Comparison of ENCODE assay signal across 25 cellular contexts in genomic region chr11:35250192-35250591, GRCh38.
"Had no signal": no experiment of that assay in that cellular context is flagged by ENCODE, and none has a peak within 500 bp of the region (broad histone marks: within the 10 kb centered on the region; RNA-seq: fewer than 3 reads in every experiment).

No MANE protein-coding gene starts in this region.

- H3K9me3 Mint-ChIP-seq: stimulated activated naive B cell treated with anti-CD40 and anti-IgM and Interleukin-4, amounts not matched to agents 10 μg/mL and 1 μg/mL and 100 μg/mL, for 72 hours had no signal

- H3K4me3 Mint-ChIP-seq: endodermal cell; naive B cell; stimulated activated naive B cell treated with anti-CD40 and anti-IgM and Interleukin-4, amounts not matched to agents 10 μg/mL and 1 μg/mL and 100 μg/mL, for 72 hours had no signal

- H3K27me3 ChIP-seq: colonic mucosa, gastrocnemius medialis, heart right ventricle, neutrophil, spleen, stomach, transverse colon had no signal

- H3K9me3 ChIP-seq: colonic mucosa, gastrocnemius medialis, heart right ventricle, neutrophil, psoas muscle, spleen, stomach, thoracic aorta, transverse colon had no signal

- H3K36me3 ChIP-seq: colonic mucosa, gastrocnemius medialis, heart right ventricle, neutrophil, spleen, stomach, thoracic aorta, transverse colon had no signal

- H3K4me1 ChIP-seq: colonic mucosa, psoas muscle had no signal

- H3K4me1 Mint-ChIP-seq: endodermal cell; naive B cell; stimulated activated naive B cell treated with anti-CD40 and anti-IgM and Interleukin-4, amounts not matched to agents 10 μg/mL and 1 μg/mL and 100 μg/mL, for 72 hours had no signal

- H3K4me3 ChIP-seq: colonic mucosa, gastrocnemius medialis, heart right ventricle, psoas muscle, spleen, stomach, thoracic aorta, transverse colon had no signal

- H3K27ac Mint-ChIP-seq: endodermal cell; stimulated activated naive B cell treated with anti-CD40 and anti-IgM and Interleukin-4, amounts not matched to agents 10 μg/mL and 1 μg/mL and 100 μg/mL, for 72 hours had no signal

- FAIRE-seq: endothelial cell of umbilical vein, islet of Langerhans had no signal

- H3K36me3 Mint-ChIP-seq: naive B cell; stimulated activated naive B cell treated with anti-CD40 and anti-IgM and Interleukin-4, amounts not matched to agents 10 μg/mL and 1 μg/mL and 100 μg/mL, for 72 hours had no signal

- DNase-seq: colonic mucosa; effector CD4-positive, alpha-beta T cell; endodermal cell; erythroblast; heart right ventricle; hypothalamus; kidney glomerular epithelial cell; mesendoderm; naive B cell; psoas muscle; retina; spleen; stimulated activated CD4-positive, alpha-beta T cell treated with anti-CD3 and anti-CD28 coated beads, Interleukin-15, amount 100 ng/mL, for 24 hours; stimulated activated CD4-positive, alpha-beta T cell treated with anti-CD3 and anti-CD28 coated beads, Interleukin-1b, Interleukin-23, amount 100 ng/mL, for 48 hours; stimulated activated CD4-positive, alpha-beta T cell treated with anti-CD3 and anti-CD28 coated beads, Interleukin-4, amount 100 ng/mL, for 4 hours; stimulated activated naive B cell treated with anti-CD40 and anti-IgM and Interleukin-4, amounts not matched to agents 10 μg/mL and 1 μg/mL and 100 μg/mL, for 72 hours; stomach; substantia nigra; transverse colon had no signal

- H3K27ac ChIP-seq: colonic mucosa, gastrocnemius medialis, heart right ventricle, neutrophil, psoas muscle, spleen, stomach, thoracic aorta, transverse colon had no signal

- H3K27me3 Mint-ChIP-seq: naive B cell; stimulated activated naive B cell treated with anti-CD40 and anti-IgM and Interleukin-4, amounts not matched to agents 10 μg/mL and 1 μg/mL and 100 μg/mL, for 72 hours had no signal

- ATAC-seq: gastrocnemius medialis; heart right ventricle; psoas muscle; sciatic nerve; stimulated activated naive B cell treated with anti-CD40 and anti-IgM and Interleukin-4, amounts not matched to agents 10 μg/mL and 1 μg/mL and 100 μg/mL, for 72 hours had no signal
